Comparison of ENCODE assay signal across 12 cellular contexts in genomic region chr6:30726506-30727413, GRCh38. TPM values are rescaled to one million over a fixed set of nuclear protein-coding genes. Genes with fewer than 3 reads are reported as not detected.
DNase-seq lines count a peak whose midpoint lies in the region; ATAC-seq and TF ChIP-seq lines count a peak whose summit lies in the region.
"Had no signal": no experiment of that assay in that cellular context is flagged by ENCODE, and none has a peak within 500 bp of the region (broad histone marks: within the 10 kb centered on the region; RNA-seq: fewer than 3 reads in every experiment).

No MANE protein-coding gene starts in this region.

- peaks cover 24% of the 10 kb centered on the region for H3K36me3 Mint-ChIP-seq in CD4-positive, CD25-positive, alpha-beta regulatory T cell
- peaks cover 10% of the 10 kb centered on the region for H3K36me3 Mint-ChIP-seq in activated naive CD8-positive, alpha-beta T cell
- peaks cover 37% of the 10 kb centered on the region for H3K36me3 Mint-ChIP-seq in mesothelial cell of epicardium
- H3K36me3 Mint-ChIP-seq in activated T-helper 2 cell treated with anti-CD3 and anti-CD28 coated beads, Interferon-gamma antibody, Interleukin-2, Interleukin-4, amounts not matched to agents 10 μg/mL and 5 μg/mL and 100 μg/mL, durations not matched to agents 14 hours and 24 hours and 36 hours (ENCODE audit: low read depth): peaks cover 84% of the 10 kb centered on the region

- no peaks in the 10 kb centered on the region for H3K9me3 ChIP-seq in CD4-positive, CD25-positive, alpha-beta regulatory T cell (ENCODE audit: control insufficient read depth in 2 of 2, low read length in 2 of 2)
- H3K9me3 ChIP-seq in HCT116 (ENCODE audit: control insufficient read depth in 1 of 2, insufficient read depth in 1 of 2, low read depth in 1 of 2, low read length in 2 of 2): no peaks in the 10 kb centered on the region
- H3K9me3 ChIP-seq in prostate gland: no peaks in the 10 kb centered on the region
- H3K9me3 ChIP-seq: upper lobe of left lung had no signal

- no peak overlapping the region for H3K4me3 ChIP-seq in CD4-positive, CD25-positive, alpha-beta regulatory T cell (ENCODE audit: low read depth, low read length)
- no peak overlapping the region for H3K4me3 ChIP-seq in HCT116 (replicated peaks in 1 of 2; ENCODE audit: low read depth in 1 of 2, low read length in 2 of 2)
- H3K4me3 ChIP-seq in prostate gland: no peak overlapping the region
- H3K4me3 ChIP-seq: upper lobe of left lung had no signal

- ATAC-seq in CD4-positive, CD25-positive, alpha-beta regulatory T cell (ENCODE audit: low read depth in 2 of 2): no peak
- ATAC-seq in HCT116 (no peak), GM21825 (IDR thresholded peaks at IDR 0.05; ENCODE audit: unreplicated experiment) (no peak)

- peaks cover 21% of the 10 kb centered on the region; the same call in 1 of the 2 replicates for H4K20me1 ChIP-seq in HCT116 (ENCODE audit: insufficient read depth)

- no peak overlapping the region for H2AFZ ChIP-seq in HCT116 (ENCODE audit: low read depth, low read length, poor library complexity, severe bottlenecking)

- 85% methylated on average over 11 of the region's 11 CpGs for WGBS in prostate gland

- TF ChIP-seq POLR2A in HCT116 (IDR thresholded peaks at IDR 0.05; ENCODE audit: borderline replicate concordance, extremely low read depth, insufficient read depth, insufficient read length): no peak
- no peak for TF ChIP-seq POLR2A in prostate gland (IDR thresholded peaks at IDR 0.05)

- H3K27me3 Mint-ChIP-seq in CD4-positive, CD25-positive, alpha-beta regulatory T cell: no peaks in the 10 kb centered on the region
- H3K27me3 Mint-ChIP-seq in activated naive CD8-positive, alpha-beta T cell: no peaks in the 10 kb centered on the region
- H3K27me3 Mint-ChIP-seq in mesothelial cell of epicardium (ENCODE audit: low read depth): no peaks in the 10 kb centered on the region
- H3K27me3 Mint-ChIP-seq in activated T-helper 2 cell treated with anti-CD3 and anti-CD28 coated beads, Interferon-gamma antibody, Interleukin-2, Interleukin-4, amounts not matched to agents 10 μg/mL and 5 μg/mL and 100 μg/mL, durations not matched to agents 14 hours and 24 hours and 36 hours (ENCODE audit: low read depth): no peaks in the 10 kb centered on the region

- CTCF ChIA-PET in HCT116 (lab: Charles Lee): interaction anchor here (1.0 to 2.5 kb wide), 4 partner anchors 48 to 361 kb away, joined by 3 to 11 read pairs (median 6); partner anchors contain the start of gene DHX16

- RAD21 ChIA-PET in HCT116 (lab: Charles Lee; ENCODE audit: low non-redundant PET in 1 of 2, low total read pairs in 2 of 2, uncharacterized antibody in 2 of 2, unreplicated experiment in 2 of 2): no interaction called here

- DNase-seq in CD4-positive, CD25-positive, alpha-beta regulatory T cell: no peak
- DNase-seq in HCT116 (ENCODE audit: low read depth, low spot score) (no peak), mesothelial cell of epicardium (ENCODE audit: low spot score in 2 of 2, unreplicated experiment in 2 of 2) (no peak), epidermal melanocyte (ENCODE audit: insufficient read length, low spot score) (no peak), prostate gland (ENCODE audit: low spot score) (no peak)
- DNase-seq in activated T-helper 2 cell treated with anti-CD3 and anti-CD28 coated beads, Interferon-gamma antibody, Interleukin-2, Interleukin-4, amounts not matched to agents 10 μg/mL and 5 μg/mL and 100 μg/mL, durations not matched to agents 14 hours and 24 hours and 36 hours (ENCODE audit: low spot score): no peak
- DNase-seq: occipital lobe, OCI-M1, upper lobe of left lung had no signal

- H3K4me2 ChIP-seq in HCT116 (ENCODE audit: low read length): no peak overlapping the region

- POLR2A ChIA-PET in HCT116 (lab: Charles Lee): interaction anchor here (1.0 to 2.2 kb wide), 4 partner anchors 9 to 115 kb away, joined by 3 to 6 read pairs (median 4); partner anchors contain the start of gene MDC1

- H3K27me3 ChIP-seq in CD4-positive, CD25-positive, alpha-beta regulatory T cell (ENCODE audit: control insufficient read depth, insufficient read depth, low read length): no peaks in the 10 kb centered on the region
- H3K27me3 ChIP-seq in HCT116 (ENCODE audit: insufficient read depth, low read length) (no peaks in the 10 kb centered on the region), prostate gland (replicated peaks; ENCODE audit: insufficient read depth) (no peaks in the 10 kb centered on the region)
- H3K27me3 ChIP-seq: upper lobe of left lung had no signal

- peaks cover 36% of the 10 kb centered on the region for H3K4me1 ChIP-seq in CD4-positive, CD25-positive, alpha-beta regulatory T cell (ENCODE audit: control insufficient read depth, insufficient read depth, low read length, poor library complexity, severe bottlenecking)
- H3K4me1 ChIP-seq in HCT116 (ENCODE audit: control insufficient read depth in 1 of 2, insufficient read depth in 2 of 2, low read length in 2 of 2): peaks cover 12 to 65% of the 10 kb centered on the region in 2 experiments
- peaks cover 10% of the 10 kb centered on the region for H3K4me1 ChIP-seq in prostate gland (replicated peaks)

- peak overlapping the region in 1 of 3 donors; percentile 55 for H3K27ac Mint-ChIP-seq in CD4-positive, CD25-positive, alpha-beta regulatory T cell
- peak overlapping the region; percentile 78 for H3K27ac Mint-ChIP-seq in activated naive CD8-positive, alpha-beta T cell
- H3K27ac Mint-ChIP-seq in mesothelial cell of epicardium: peak overlapping the region; percentile 19
- no peak overlapping the region for H3K27ac Mint-ChIP-seq in activated T-helper 2 cell treated with anti-CD3 and anti-CD28 coated beads, Interferon-gamma antibody, Interleukin-2, Interleukin-4, amounts not matched to agents 10 μg/mL and 5 μg/mL and 100 μg/mL, durations not matched to agents 14 hours and 24 hours and 36 hours

- BruUV-seq in HCT116 (replicated peaks; lab: Mats Ljungman, UMichigan): no TSS peak

- intact Hi-C loops in HCT116 (cut with micrococcal nuclease) (no loop called here), prostate gland (cut with DNase I) (loop anchor here (5.0 kb wide), 1 partner anchor 151 kb away; no protein-coding TSS in a partner anchor)
- intact Hi-C loops in activated T-helper 2 cell treated with anti-CD3 and anti-CD28 coated beads, Interferon-gamma antibody, Interleukin-2, Interleukin-4, amounts not matched to agents 10 μg/mL and 5 μg/mL and 100 μg/mL, durations not matched to agents 14 hours and 24 hours and 36 hours (cut with micrococcal nuclease): no loop called here

- no peak overlapping the region for H3K9ac ChIP-seq in HCT116 (ENCODE audit: low read length)

- peak overlapping the region in 1 of 4 donors; percentile 69 for H3K4me3 Mint-ChIP-seq in CD4-positive, CD25-positive, alpha-beta regulatory T cell
- no peak overlapping the region for H3K4me3 Mint-ChIP-seq in activated naive CD8-positive, alpha-beta T cell
- H3K4me3 Mint-ChIP-seq in mesothelial cell of epicardium: no peak overlapping the region
- no peak overlapping the region for H3K4me3 Mint-ChIP-seq in activated T-helper 2 cell treated with anti-CD3 and anti-CD28 coated beads, Interferon-gamma antibody, Interleukin-2, Interleukin-4, amounts not matched to agents 10 μg/mL and 5 μg/mL and 100 μg/mL, durations not matched to agents 14 hours and 24 hours and 36 hours (ENCODE audit: low read depth)

- peaks cover 14 to 62% (median 34%) of the 10 kb centered on the region in 4 donors for H3K4me1 Mint-ChIP-seq in CD4-positive, CD25-positive, alpha-beta regulatory T cell
- H3K4me1 Mint-ChIP-seq in activated naive CD8-positive, alpha-beta T cell (ENCODE audit: low read depth): peaks cover 51% of the 10 kb centered on the region
- H3K4me1 Mint-ChIP-seq in mesothelial cell of epicardium: peaks cover 34% of the 10 kb centered on the region
- H3K4me1 Mint-ChIP-seq in activated T-helper 2 cell treated with anti-CD3 and anti-CD28 coated beads, Interferon-gamma antibody, Interleukin-2, Interleukin-4, amounts not matched to agents 10 μg/mL and 5 μg/mL and 100 μg/mL, durations not matched to agents 14 hours and 24 hours and 36 hours (ENCODE audit: low read depth): peaks cover 42% of the 10 kb centered on the region

- no peaks in the 10 kb centered on the region for H3K9me3 Mint-ChIP-seq in CD4-positive, CD25-positive, alpha-beta regulatory T cell
- no peaks in the 10 kb centered on the region for H3K9me3 Mint-ChIP-seq in activated naive CD8-positive, alpha-beta T cell (ENCODE audit: low read depth)
- no peaks in the 10 kb centered on the region for H3K9me3 Mint-ChIP-seq in mesothelial cell of epicardium
- H3K9me3 Mint-ChIP-seq in activated T-helper 2 cell treated with anti-CD3 and anti-CD28 coated beads, Interferon-gamma antibody, Interleukin-2, Interleukin-4, amounts not matched to agents 10 μg/mL and 5 μg/mL and 100 μg/mL, durations not matched to agents 14 hours and 24 hours and 36 hours: no peaks in the 10 kb centered on the region

- no peaks in the 10 kb centered on the region for H3K9me2 ChIP-seq in HCT116 (ENCODE audit: insufficient read depth)

- peaks cover 38% of the 10 kb centered on the region for H3K36me3 ChIP-seq in CD4-positive, CD25-positive, alpha-beta regulatory T cell (ENCODE audit: control insufficient read depth, insufficient read depth, low read length)
- H3K36me3 ChIP-seq in HCT116 (ENCODE audit: control insufficient read depth in 1 of 2, insufficient read depth in 2 of 2, low read length in 2 of 2) (peaks cover 26 to 43% of the 10 kb centered on the region in 2 experiments), prostate gland (peaks cover 0 to 10% of the 10 kb centered on the region in 2 donors)

- peaks cover 37% of the 10 kb centered on the region for H3K79me2 ChIP-seq in HCT116 (ENCODE audit: insufficient read depth, low read length)

- TF ChIP-seq CTCF in HCT116 (IDR thresholded peaks at IDR 0.05 in 2 of 3, conservative IDR thresholded peaks at IDR 0.05 in 1 of 3; ENCODE audit: borderline replicate concordance in 1 of 3, insufficient read depth in 1 of 3, low read depth in 2 of 3, low read length in 2 of 3): no peak
- no peak for TF ChIP-seq CTCF in mesothelial cell of epicardium (IDR thresholded peaks at IDR 0.05; ENCODE audit: unreplicated experiment)
- no peak for TF ChIP-seq CTCF in prostate gland (IDR thresholded peaks at IDR 0.05)

- H3K27ac ChIP-seq in CD4-positive, CD25-positive, alpha-beta regulatory T cell (ENCODE audit: insufficient read depth, low read length, poor library complexity, severe bottlenecking): peak overlapping the region; percentile 23
- H3K27ac ChIP-seq in HCT116 (ENCODE audit: low read depth, low read length): 0 out of 2 replicates have a peak overlapping the region, but pooled peaks have one; percentile 9
- no peak overlapping the region for H3K27ac ChIP-seq in prostate gland
- H3K27ac ChIP-seq: VCaP had no signal

- TF ChIP-seq RAD21 in HCT116 (IDR thresholded peaks at IDR 0.05; ENCODE audit: low read depth): no peak

RNA-seq across cellular contexts. Expression of gene TUBB, which starts 6.6 kb away (rescaled TPM):
- total RNA-seq in CD4-positive, CD25-positive, alpha-beta regulatory T cell: 119 TPM
- 100 to 1,000 TPM; 125 to 158 (median 138) TPM for polyA plus RNA-seq in CD4-positive, CD25-positive, alpha-beta regulatory T cell
- 886 TPM for total RNA-seq in HCT116 (2021; ENCODE audit: unreplicated experiment)
- 716 and 796 TPM in 2 replicates for polyA plus RNA-seq in HCT116 (2012)
- total RNA-seq in mesothelial cell of epicardium: 1,084 to 1,110 TPM (median 1,094 TPM) in 3 replicates
- total RNA-seq in activated T-helper 2 cell treated with anti-CD3 and anti-CD28 coated beads, Interferon-gamma antibody, Interleukin-2, Interleukin-4, amounts not matched to agents 10 μg/mL and 5 μg/mL and 100 μg/mL, durations not matched to agents 14 hours and 24 hours and 36 hours: 1,115 and 1,128 TPM in 2 replicates
- total RNA-seq in prostate gland: 100 to 1,000 TPM; 196 to 270 TPM

RNA-seq across cellular contexts. Expression of gene MDC1, which starts 9.7 kb away (rescaled TPM):
- total RNA-seq in CD4-positive, CD25-positive, alpha-beta regulatory T cell: 32.7 TPM
- polyA plus RNA-seq in CD4-positive, CD25-positive, alpha-beta regulatory T cell: 1 to 10 TPM; 1.2 to 5.0 (median 3.7) TPM
- total RNA-seq in HCT116 (2021; ENCODE audit: unreplicated experiment) (75.8 TPM), mesothelial cell of epicardium (49.7 to 51.9 TPM (median 49.8 TPM) in 3 replicates), prostate gland (10 to 100 TPM; 20.5 to 26.3 TPM)
- polyA plus RNA-seq in HCT116 (2012): 55.7 and 59.3 TPM in 2 replicates
- total RNA-seq in activated T-helper 2 cell treated with anti-CD3 and anti-CD28 coated beads, Interferon-gamma antibody, Interleukin-2, Interleukin-4, amounts not matched to agents 10 μg/mL and 5 μg/mL and 100 μg/mL, durations not matched to agents 14 hours and 24 hours and 36 hours: 88.3 and 96.6 TPM in 2 replicates

RNA-seq across cellular contexts. Expression of gene FLOT1, which starts 15.7 kb away (rescaled TPM):
- total RNA-seq in CD4-positive, CD25-positive, alpha-beta regulatory T cell: 25.3 TPM
- polyA plus RNA-seq in CD4-positive, CD25-positive, alpha-beta regulatory T cell: 10 to 100 TPM; 30.5 to 63.2 (median 48.1) TPM
- total RNA-seq in HCT116 (2021; ENCODE audit: unreplicated experiment) (117 TPM), mesothelial cell of epicardium (96.5 to 101 TPM (median 99.8 TPM) in 3 replicates), prostate gland (100 to 1,000 TPM; 117 to 133 TPM)
- polyA plus RNA-seq in HCT116 (2012): 124 and 132 TPM in 2 replicates
- 201 and 214 TPM in 2 replicates for total RNA-seq in activated T-helper 2 cell treated with anti-CD3 and anti-CD28 coated beads, Interferon-gamma antibody, Interleukin-2, Interleukin-4, amounts not matched to agents 10 μg/mL and 5 μg/mL and 100 μg/mL, durations not matched to agents 14 hours and 24 hours and 36 hours

RNA-seq across cellular contexts. Expression of gene IER3, which starts 17.6 kb away (rescaled TPM):
- 5.1 TPM for total RNA-seq in CD4-positive, CD25-positive, alpha-beta regulatory T cell
- polyA plus RNA-seq in CD4-positive, CD25-positive, alpha-beta regulatory T cell: 1 to 10 TPM in 3 of 4 donors, under 1 TPM in 1; 0.38 to 2.2 (median 1.4) TPM
- total RNA-seq in HCT116 (2021; ENCODE audit: unreplicated experiment): 952 TPM
- polyA plus RNA-seq in HCT116 (2012): 1,025 and 1,062 TPM in 2 replicates
- total RNA-seq in mesothelial cell of epicardium: 131 to 136 TPM (median 134 TPM) in 3 replicates
- total RNA-seq in activated T-helper 2 cell treated with anti-CD3 and anti-CD28 coated beads, Interferon-gamma antibody, Interleukin-2, Interleukin-4, amounts not matched to agents 10 μg/mL and 5 μg/mL and 100 μg/mL, durations not matched to agents 14 hours and 24 hours and 36 hours: 185 and 190 TPM in 2 replicates
- 10 to 100 TPM; 13.9 to 26.4 TPM for total RNA-seq in prostate gland

RNA-seq across cellular contexts. Expression of gene NRM, which starts 36.0 kb away (rescaled TPM):
- 9.0 TPM for total RNA-seq in CD4-positive, CD25-positive, alpha-beta regulatory T cell
- 10 to 100 TPM in 1 of 4 donors, 1 to 10 TPM in 3; 7.5 to 17.7 (median 9.2) TPM for polyA plus RNA-seq in CD4-positive, CD25-positive, alpha-beta regulatory T cell
- total RNA-seq in HCT116 (2021; ENCODE audit: unreplicated experiment): 13.6 TPM
- 13.3 and 18.6 TPM in 2 replicates for polyA plus RNA-seq in HCT116 (2012)
- 34.6 to 40.2 TPM (median 36.1 TPM) in 3 replicates for total RNA-seq in mesothelial cell of epicardium
- total RNA-seq in activated T-helper 2 cell treated with anti-CD3 and anti-CD28 coated beads, Interferon-gamma antibody, Interleukin-2, Interleukin-4, amounts not matched to agents 10 μg/mL and 5 μg/mL and 100 μg/mL, durations not matched to agents 14 hours and 24 hours and 36 hours: 23.1 and 24.2 TPM in 2 replicates
- 1 to 10 TPM; 5.9 to 7.3 TPM for total RNA-seq in prostate gland

Comparison
In these comparisons a context has a peak if more than half of its experiments do, and no peak if none do; other contexts are left out.
1. H3K27ac ChIP-seq: peak in CD4-positive, CD25-positive, alpha-beta regulatory T cell (single experiment) and HCT116 (single experiment); none in prostate gland (0 of 2).